In the genomic region with DNA sequence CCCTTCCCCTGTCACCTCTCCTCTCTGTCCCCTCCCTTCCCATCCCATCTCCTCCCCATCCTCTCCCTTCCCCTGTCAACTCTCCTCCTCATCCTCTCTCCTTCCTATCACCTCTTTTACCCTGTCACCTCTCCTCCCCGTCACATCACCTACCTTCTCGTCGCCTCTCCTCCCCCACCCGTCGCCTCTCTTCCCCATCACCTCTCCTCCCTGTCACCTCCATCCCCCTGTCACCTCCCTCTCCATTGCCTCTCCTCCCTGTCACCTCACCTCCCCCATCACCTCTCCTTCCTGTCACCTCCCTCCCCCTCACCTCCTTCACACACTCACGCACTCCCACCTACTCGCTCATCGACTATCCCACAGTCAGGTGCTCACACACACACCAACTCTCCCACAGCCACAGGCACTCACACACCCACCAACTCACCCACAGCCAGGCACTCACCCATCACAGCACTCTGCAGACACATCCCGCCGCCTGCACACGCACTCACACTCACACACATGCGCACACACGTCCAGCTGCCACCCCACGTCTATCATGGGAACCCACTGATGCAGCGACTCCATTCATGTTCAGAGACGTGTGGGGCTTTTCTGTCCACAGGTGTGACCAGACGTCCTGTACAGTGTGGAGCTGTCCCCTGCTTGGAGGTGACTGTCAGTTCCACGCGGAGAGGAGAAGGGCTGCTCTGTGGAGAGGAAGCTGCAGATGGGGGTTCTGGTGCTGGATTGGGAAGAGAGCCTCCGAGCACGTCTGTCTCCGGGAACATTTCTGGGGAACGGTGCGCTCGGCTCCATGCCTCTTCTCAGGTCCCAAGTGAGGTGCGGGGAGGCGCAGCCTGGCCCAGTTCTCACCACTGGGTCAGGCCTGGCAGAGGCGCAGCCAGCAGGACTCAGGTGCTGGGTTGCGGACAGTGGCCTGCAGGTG, we compare ENCODE assay signal across 19 cellular contexts.
DNase-seq lines count a peak whose midpoint lies in the region; ATAC-seq, FAIRE-seq and TF ChIP-seq lines count a peak whose summit lies in the region.
"Had no signal": no experiment of that assay in that cellular context is flagged by ENCODE, and none has a peak within 500 bp of the region (broad histone marks: within the 10 kb centered on the region; RNA-seq: fewer than 3 reads in every experiment).

No MANE protein-coding gene starts in this region.

- H3K4me1 Mint-ChIP-seq in WTC11 (peaks cover 22% of the 10 kb centered on the region), neural crest cell (peaks cover 25% of the 10 kb centered on the region), progenitor cell of endocrine pancreas (ENCODE audit: low read depth) (no peaks in the 10 kb centered on the region), chondrocyte (ENCODE audit: low read depth) (no peaks in the 10 kb centered on the region)

- no peaks in the 10 kb centered on the region for H4K20me1 ChIP-seq in HepG2 (ENCODE audit: insufficient read depth, low read length)

- H3K9ac ChIP-seq in HepG2 (ENCODE audit: insufficient read depth, low read depth, low read length), result no peak overlapping the region

- no peak overlapping the region for H3K27ac ChIP-seq in HepG2 (ENCODE audit: extremely low read length, insufficient read depth, low read length)
- H3K27ac ChIP-seq in right lobe of liver, result no peak overlapping the region

- no peak for TF ChIP-seq RAD21 in HepG2 (CRISPR knock-in tag; IDR thresholded peaks at IDR 0.05)

- H3K36me3 Mint-ChIP-seq in WTC11 (no peaks in the 10 kb centered on the region), neural crest cell (ENCODE audit: low read depth) (no peaks in the 10 kb centered on the region), progenitor cell of endocrine pancreas (ENCODE audit: insufficient read depth) (no peaks in the 10 kb centered on the region), chondrocyte (ENCODE audit: low read depth) (no peaks in the 10 kb centered on the region)

- in situ Hi-C loops in HepG2 (cut with HindIII; ENCODE audit: extremely low pct_ligation_motif_present, low pct_unique_long_range_greater_than_20kb), result no loop called here

- no peak for TF ChIP-seq CTCF in HepG2 (CRISPR knock-in tag; IDR thresholded peaks at IDR 0.05)
- TF ChIP-seq CTCF in right lobe of liver (IDR thresholded peaks at IDR 0.05), result no peak
- no peak for TF ChIP-seq CTCF in WTC11 (IDR thresholded peaks at IDR 0.05)
- no peak for TF ChIP-seq CTCF in neural crest cell (conservative IDR thresholded peaks at IDR 0.05)
- TF ChIP-seq CTCF in progenitor cell of endocrine pancreas (IDR thresholded peaks at IDR 0.05; ENCODE audit: unreplicated experiment), result no peak
- TF ChIP-seq CTCF in chondrocyte (IDR thresholded peaks at IDR 0.05), result no peak

- peaks cover 2 to 3% of the 10 kb centered on the region in 2 experiments; a peak in 2 of 5 replicates for H3K27me3 ChIP-seq in HepG2 (ENCODE audit: control insufficient read depth in 1 of 2, insufficient read depth in 2 of 2, low read length in 2 of 2)
- H3K27me3 ChIP-seq in right lobe of liver, result no peaks in the 10 kb centered on the region

- H3K4me3 Mint-ChIP-seq in WTC11 (no peak overlapping the region), neural crest cell (no peak overlapping the region), progenitor cell of endocrine pancreas (ENCODE audit: low read depth) (no peak overlapping the region), chondrocyte (ENCODE audit: unreplicated experiment) (no peak overlapping the region)
- H3K4me3 Mint-ChIP-seq: CD4-positive, alpha-beta T cell had no signal

- no peaks in the 10 kb centered on the region for H3K9me3 ChIP-seq in HepG2 (ENCODE audit: low read length)
- H3K9me3 ChIP-seq in right lobe of liver, result no peaks in the 10 kb centered on the region

- TF ChIP-seq EP300 in HepG2 (IDR thresholded peaks at IDR 0.05; ENCODE audit: low read depth in 2 of 2, low read length in 2 of 2) (no peak), HepG2 (CRISPR knock-in tag; IDR thresholded peaks at IDR 0.05; ENCODE audit: borderline replicate concordance) (no peak)

- ATAC-seq in HepG2 (no peak), right lobe of liver (no peak), WTC11 (no peak), GM19455 (IDR thresholded peaks at IDR 0.05; ENCODE audit: unreplicated experiment) (no peak)
- ATAC-seq: HCT116 had no signal

- no peaks in the 10 kb centered on the region for H3K27me3 Mint-ChIP-seq in WTC11 (ENCODE audit: low read depth)
- peaks cover 2% of the 10 kb centered on the region for H3K27me3 Mint-ChIP-seq in neural crest cell (ENCODE audit: low read depth)
- peaks cover 4% of the 10 kb centered on the region for H3K27me3 Mint-ChIP-seq in progenitor cell of endocrine pancreas
- peaks cover 23% of the 10 kb centered on the region for H3K27me3 Mint-ChIP-seq in chondrocyte (ENCODE audit: low read depth)

- POLR2A ChIA-PET in HepG2 (lab: Yijun Ruan, JAX), result no interaction called here
- POLR2A ChIA-PET in WTC11 (lab: Charles Lee), result no interaction called here

- CTCF ChIA-PET in HepG2 (lab: Yijun Ruan, JAX; ENCODE audit: low intra/inter-chr PET ratio, low total read pairs) (no interaction called here), WTC11 (lab: Charles Lee) (no interaction called here)

- no peaks in the 10 kb centered on the region for H3K79me2 ChIP-seq in HepG2 (ENCODE audit: insufficient read depth, low read length)

- H2AFZ ChIP-seq in HepG2 (ENCODE audit: low read length), result no peak overlapping the region

- no peaks in the 10 kb centered on the region for H3K9me3 Mint-ChIP-seq in WTC11
- H3K9me3 Mint-ChIP-seq in neural crest cell, result no peaks in the 10 kb centered on the region
- H3K9me3 Mint-ChIP-seq in progenitor cell of endocrine pancreas (ENCODE audit: low read depth), result no peaks in the 10 kb centered on the region
- no peaks in the 10 kb centered on the region for H3K9me3 Mint-ChIP-seq in chondrocyte (ENCODE audit: low read depth)
- H3K9me3 Mint-ChIP-seq: CD4-positive, alpha-beta T cell had no signal

- H3K4me2 ChIP-seq in HepG2 (ENCODE audit: low read depth, low read length), result no peak overlapping the region

- WGBS in HepG2 (ENCODE audit: low lambda C conversion rate), result 71% methylated on average over 29 of the region's 29 CpGs
- 84% methylated on average over 19 of the region's 29 CpGs for WGBS in right lobe of liver (ENCODE audit: insufficient coverage, low coverage, low lambda C conversion rate, missing lambda C conversion rate)

- TF ChIP-seq POLR2A in HepG2 (IDR thresholded peaks at IDR 0.05; ENCODE audit: insufficient read depth in 1 of 2, low read depth in 2 of 2, low read length in 2 of 2), result no peak
- no peak for TF ChIP-seq POLR2A in right lobe of liver (IDR thresholded peaks at IDR 0.05)

- intact Hi-C loops in HepG2 (cut with micrococcal nuclease; ENCODE audit: unreplicated experiment) (no loop called here), right lobe of liver (cut with DNase I) (loop anchor here in 1 of 2 donors (10.0 kb wide), 1 partner anchor 236 kb away; no protein-coding TSS in a partner anchor)

- H3K4me1 ChIP-seq in HepG2 (ENCODE audit: insufficient read depth, low read length) (peaks cover 45% of the 10 kb centered on the region), right lobe of liver (no peaks in the 10 kb centered on the region)

- H3K27ac Mint-ChIP-seq in WTC11, result no peak overlapping the region
- H3K27ac Mint-ChIP-seq in neural crest cell (ENCODE audit: unreplicated experiment), result peak overlapping the region; percentile 96
- peak overlapping the region; percentile 9 for H3K27ac Mint-ChIP-seq in progenitor cell of endocrine pancreas
- H3K27ac Mint-ChIP-seq in chondrocyte (ENCODE audit: unreplicated experiment), result no peak overlapping the region
- H3K27ac Mint-ChIP-seq: CD4-positive, alpha-beta T cell had no signal

- no peak for FAIRE-seq in HepG2 (lab: Jason Lieb, UNC)
- FAIRE-seq: D721Med, G401.6, GM12891 had no signal

- DNase-seq in HepG2 (ENCODE audit: low spot score) (no peak), right lobe of liver (no peak), WTC11 (ENCODE audit: low spot score) (no peak), neural crest cell (ENCODE audit: low read depth, low spot score) (no peak), progenitor cell of endocrine pancreas (ENCODE audit: low spot score, unreplicated experiment) (no peak), NCI-H2029 treated with DMSO at 0.1 percent for 48 hours (lab: John Stamatoyannopoulos, UW) (no peak), chondrocyte (ENCODE audit: low spot score) (no peak)
- DNase-seq: 8988T; AML-193; C1 segment of cervical spinal cord; CD4-positive, alpha-beta T cell; DMS153; DMS79 treated with DMSO at 0.1 percent for 48 hours; EL had no signal

- BruUV-seq in HepG2 (replicated peaks; lab: Mats Ljungman, UMichigan), result no TSS peak

- H3K4me3 ChIP-seq in HepG2 (replicated peaks in 1 of 3; ENCODE audit: insufficient read depth in 1 of 3, low read depth in 2 of 3, low read length in 3 of 3) (no peak overlapping the region), right lobe of liver (no peak overlapping the region)

- H3K36me3 ChIP-seq in HepG2 (replicated peaks in 1 of 2; ENCODE audit: control insufficient read depth in 1 of 2, insufficient read depth in 2 of 2, low read length in 2 of 2), result no peaks in the 10 kb centered on the region
- H3K36me3 ChIP-seq in right lobe of liver, result no peaks in the 10 kb centered on the region

TF ChIP-seq in WTC11, 78 proteins besides CTCF, POLR2A, EP300 and RAD21:
- TF ChIP-seq, protein P1, sequence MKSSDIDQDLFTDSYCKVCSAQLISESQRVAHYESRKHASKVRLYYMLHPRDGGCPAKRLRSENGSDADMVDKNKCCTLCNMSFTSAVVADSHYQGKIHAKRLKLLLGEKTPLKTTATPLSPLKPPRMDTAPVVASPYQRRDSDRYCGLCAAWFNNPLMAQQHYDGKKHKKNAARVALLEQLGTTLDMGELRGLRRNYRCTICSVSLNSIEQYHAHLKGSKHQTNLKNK (CRISPR knock-in tag; IDR thresholded peaks at IDR 0.05), result no peak
- no peak for TF ChIP-seq ZNF219 (CRISPR knock-in tag; IDR thresholded peaks at IDR 0.05; ENCODE audit: borderline replicate concordance)
- 0 out of 2 replicates have a peak, but pooled peaks have one; percentile 29 for TF ChIP-seq FOXP1 (CRISPR knock-in tag; IDR thresholded peaks at IDR 0.05; ENCODE audit: borderline replicate concordance)
- no peak for TF ChIP-seq TEAD4 (CRISPR knock-in tag; IDR thresholded peaks at IDR 0.05)
- TF ChIP-seq JAZF1 (CRISPR knock-in tag; IDR thresholded peaks at IDR 0.05), result no peak
- no peak for TF ChIP-seq ELF4 (CRISPR knock-in tag; IDR thresholded peaks at IDR 0.05; ENCODE audit: low read depth)
TF ChIP-seq in WTC11: peak in this region for 1.

Comparison
In these comparisons a context has a peak if more than half of its experiments do, and no peak if none do; other contexts are left out.
1. H3K27ac Mint-ChIP-seq: peak in neural crest cell (single experiment) and progenitor cell of endocrine pancreas (single experiment); none in WTC11 (single experiment) and chondrocyte (single experiment).